ENCODE assay signal across 21 cellular contexts in the genomic region with DNA sequence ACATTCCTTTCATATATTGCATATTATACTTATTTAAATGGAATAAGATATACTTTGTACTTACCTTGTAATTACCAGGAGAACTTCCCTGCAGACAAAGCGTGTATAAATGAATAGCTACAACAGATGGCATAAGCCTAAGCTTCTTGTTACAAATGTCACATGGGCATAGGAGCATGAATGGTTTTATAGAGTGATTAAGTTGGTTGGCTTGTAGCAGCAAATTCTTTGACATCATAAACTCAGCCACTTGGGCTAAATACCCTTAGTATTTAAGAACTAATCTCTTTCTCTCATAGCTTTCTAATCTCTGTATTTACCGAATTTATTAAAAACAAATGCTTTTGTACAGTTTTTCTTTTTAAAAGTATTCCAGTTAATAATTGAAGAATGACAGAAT. TPM values are rescaled to one million over a fixed set of nuclear protein-coding genes. Genes with fewer than 3 reads are reported as not detected.
DNase-seq lines count a peak whose midpoint lies in the region; ATAC-seq and TF ChIP-seq lines count a peak whose summit lies in the region.
"Had no signal": no experiment of that assay in that cellular context is flagged by ENCODE, and none has a peak within 500 bp of the region (broad histone marks: within the 10 kb centered on the region; RNA-seq: fewer than 3 reads in every experiment).

UBAP1L (minus strand) TSS at position 115 of the 400 bp plus-strand sequence. CDS start 8,985 bp downstream, outside the sequence.

- in situ Hi-C loops in SK-MEL-5 (cut with HindIII; ENCODE audit: low pct_unique_long_range_greater_than_20kb, low sequenced_read_pairs) = no loop called here

- TF ChIP-seq CTCF in HFFc6 (IDR thresholded peaks at IDR 0.05) (no peak), nephron (IDR thresholded peaks at IDR 0.05; ENCODE audit: unreplicated experiment in 3 of 3) (no peak)

- DNase-seq in D341Med (ENCODE audit: low spot score) = peak; percentile 58
- peak; percentile 18 for DNase-seq in HFFc6
- DNase-seq in SK-MEL-5 (ENCODE audit: low read depth, low spot score) = peak; percentile 85
- no peak for DNase-seq in NCI-H2196 treated with DMSO at 0.1 percent for 48 hours (lab: John Stamatoyannopoulos, UW; ENCODE audit: unreplicated experiment)
- DNase-seq: activated CD4-positive, alpha-beta T cell treated with anti-CD3 and anti-CD28 coated beads for 4 hours; activated naive CD8-positive, alpha-beta T cell treated with anti-CD3 and anti-CD28 coated beads for 36 hours; body of pancreas; CD4-positive, alpha-beta memory T cell; colonic mucosa; H9; left cardiac atrium; mesenchymal stem cell; NCI-H226; Right ventricle myocardium superior; upper lobe of left lung had no signal

- H3K4me3 Mint-ChIP-seq in HFFc6 = no peak within 1 kb of the TSS
- peak within 1 kb of the TSS in 1 of 3 experiments; percentile 59 for H3K4me3 Mint-ChIP-seq in nephron
- H3K4me3 Mint-ChIP-seq: activated naive CD8-positive, alpha-beta T cell treated with anti-CD3 and anti-CD28 coated beads for 36 hours; CD4-positive, alpha-beta memory T cell; H9; natural killer cell treated with Interleukin-12 subunit alpha and Interleukin-12 subunit beta and Interleukin-15 and Interleukin-18, amount 100 ng/mL, for 72 hours; stimulated activated naive CD8-positive, alpha-beta T cell treated with anti-CD3 and anti-CD28 coated beads, Interleukin-15, Interleukin-2, amounts not matched to agents 100 ng/mL and 50 ng/mL, for 24 hours had no signal

- H3K4me1 Mint-ChIP-seq in HFFc6 (ENCODE audit: low read depth) (peaks cover 16% of the 10 kb centered on the region; the same call in 1 of the 2 replicates), nephron (peaks cover 16% of the 10 kb centered on the region)
- H3K4me1 Mint-ChIP-seq: activated naive CD8-positive, alpha-beta T cell treated with anti-CD3 and anti-CD28 coated beads for 36 hours had no signal

- ATAC-seq in HG03469 (IDR thresholded peaks at IDR 0.05; ENCODE audit: unreplicated experiment) = no peak
- ATAC-seq in HG03159 (IDR thresholded peaks at IDR 0.05; ENCODE audit: unreplicated experiment) = no peak
- ATAC-seq in HG03378 (IDR thresholded peaks at IDR 0.05; ENCODE audit: unreplicated experiment) = no peak
- ATAC-seq: body of pancreas; left cardiac atrium; natural killer cell treated with Interleukin-12 subunit alpha and Interleukin-12 subunit beta and Interleukin-15 and Interleukin-18, amount 100 ng/mL, for 72 hours had no signal

- H3K27me3 Mint-ChIP-seq in HFFc6 (ENCODE audit: insufficient read depth) (peaks cover 1% of the 10 kb centered on the region), nephron (ENCODE audit: low read depth) (no peaks in the 10 kb centered on the region)
- H3K27me3 Mint-ChIP-seq: activated naive CD8-positive, alpha-beta T cell treated with anti-CD3 and anti-CD28 coated beads for 36 hours; CD4-positive, alpha-beta memory T cell; natural killer cell treated with Interleukin-12 subunit alpha and Interleukin-12 subunit beta and Interleukin-15 and Interleukin-18, amount 100 ng/mL, for 72 hours; stimulated activated naive CD8-positive, alpha-beta T cell treated with anti-CD3 and anti-CD28 coated beads, Interleukin-15, Interleukin-2, amounts not matched to agents 100 ng/mL and 50 ng/mL, for 24 hours had no signal

- peak within 1 kb of the TSS; percentile 28; the same call in 1 of the 2 replicates for H3K27ac Mint-ChIP-seq in HFFc6
- H3K27ac Mint-ChIP-seq in nephron = peak within 1 kb of the TSS; percentile 32 to 79 (median 54)
- H3K27ac Mint-ChIP-seq: activated naive CD8-positive, alpha-beta T cell treated with anti-CD3 and anti-CD28 coated beads for 36 hours; H9; natural killer cell treated with Interleukin-12 subunit alpha and Interleukin-12 subunit beta and Interleukin-15 and Interleukin-18, amount 100 ng/mL, for 72 hours; stimulated activated naive CD8-positive, alpha-beta T cell treated with anti-CD3 and anti-CD28 coated beads, Interleukin-15, Interleukin-2, amounts not matched to agents 100 ng/mL and 50 ng/mL, for 24 hours had no signal

- H3K9me3 Mint-ChIP-seq in HFFc6 (no peaks in the 10 kb centered on the region), nephron (no peaks in the 10 kb centered on the region)
- H3K9me3 Mint-ChIP-seq: activated naive CD8-positive, alpha-beta T cell treated with anti-CD3 and anti-CD28 coated beads for 36 hours; CD4-positive, alpha-beta memory T cell; H9; natural killer cell treated with Interleukin-12 subunit alpha and Interleukin-12 subunit beta and Interleukin-15 and Interleukin-18, amount 100 ng/mL, for 72 hours; stimulated activated naive CD8-positive, alpha-beta T cell treated with anti-CD3 and anti-CD28 coated beads, Interleukin-15, Interleukin-2, amounts not matched to agents 100 ng/mL and 50 ng/mL, for 24 hours had no signal

- H3K36me3 Mint-ChIP-seq in HFFc6 (ENCODE audit: low read depth) (peaks cover 25% of the 10 kb centered on the region), nephron (ENCODE audit: low read depth) (peaks cover 65% of the 10 kb centered on the region)

RNA-seq across cellular contexts. Expression of gene UBAP1L, which starts in this region (rescaled TPM):
- total RNA-seq in HFFc6 (2021; fragmentation: NEBNext Ultra II Directional; extraction: Animal tissue kit (Norgen Biotek cat#: 25700)) = 1 to 10 TPM in 1 of 6 experiments, under 1 TPM in 5; 0.43 to 1.4 (median 0.64) TPM
- total RNA-seq in SK-MEL-5 (2014; rRNA removed; shearing (Covaris generic)) = 31.1 and 31.5 TPM in 2 replicates
- 31.4 and 34.2 TPM in 2 replicates for polyA plus RNA-seq in SK-MEL-5 (2015; cell fraction: cytosol; rRNA removed)
- polyA plus RNA-seq in SK-MEL-5 (2015; cell fraction: nucleus; rRNA removed) = 248 TPM in 2 replicates

Comparison
In these comparisons a context has a peak if more than half of its experiments do, and no peak if none do; other contexts are left out.
1. RNA of gene UBAP1L (total RNA-seq): 31.1 to 31.5 TPM in SK-MEL-5; 0.43 to 1.4 TPM in HFFc6; every median in the first group is over 10 times any median in the second.